ENCODE assay signal across 1 cellular context in genomic region chr1:235023197-235024044, GRCh38.
TF ChIP-seq lines count a peak whose summit lies in the region.

No MANE protein-coding gene starts in this region.

TF ChIP-seq in GM12878, 131 proteins besides CTCF, POLR2A, EP300 and RAD21 (continued from another document):
- no peak for TF ChIP-seq USF1 (IDR thresholded peaks at IDR 0.05; ENCODE audit: borderline replicate concordance, extremely low read length, insufficient read depth, low read depth, low read length)
- TF ChIP-seq TARDBP (IDR thresholded peaks at IDR 0.05; ENCODE audit: borderline replicate concordance): 0 out of 2 replicates have a peak, but pooled peaks have one; percentile 43
- no peak for TF ChIP-seq CBX3 (IDR thresholded peaks at IDR 0.05; ENCODE audit: borderline replicate concordance, low read depth)
- no peak for TF ChIP-seq NFXL1 (IDR thresholded peaks at IDR 0.05; ENCODE audit: borderline replicate concordance)
- peak; percentile 96 for TF ChIP-seq EED (IDR thresholded peaks at IDR 0.05; ENCODE audit: low read depth)
- TF ChIP-seq ZBTB33 (IDR thresholded peaks at IDR 0.05): no peak
- peak; percentile 64; the same call in 1 of the 2 replicates for TF ChIP-seq ZNF592 (IDR thresholded peaks at IDR 0.05)
- TF ChIP-seq RUNX3 (IDR thresholded peaks at IDR 0.05; ENCODE audit: low read length): peak; percentile 87
- no peak for TF ChIP-seq RBBP5 (conservative IDR thresholded peaks at IDR 0.05)
- no peak for TF ChIP-seq GABPA (IDR thresholded peaks at IDR 0.05; ENCODE audit: low read depth)
TF ChIP-seq in GM12878: peak in this region for 43.
